Comparison of ENCODE assay signal across 1 cellular context in genomic region chr6:74167506-74167905, GRCh38.
TF ChIP-seq lines count a peak whose summit lies in the region.

No MANE protein-coding gene starts in this region.

TF ChIP-seq in IMR-90, 13 proteins besides CTCF, POLR2A, EP300 and RAD21 (continued from another document):
- TF ChIP-seq SMC3 (IDR thresholded peaks at IDR 0.05; ENCODE audit: low read depth, low read length) (no peak), CHD1 (IDR thresholded peaks at IDR 0.05; ENCODE audit: low read depth, low read length) (no peak), USF2 (IDR thresholded peaks at IDR 0.05; ENCODE audit: low read depth, low read length) (no peak), BHLHE40 (IDR thresholded peaks at IDR 0.05; ENCODE audit: low read depth, low read length) (no peak), CEBPB (IDR thresholded peaks at IDR 0.05; ENCODE audit: low read depth, low read length) (no peak), MXI1 (IDR thresholded peaks at IDR 0.05; ENCODE audit: borderline replicate concordance, low read depth, low read length) (no peak), RFX5 (IDR thresholded peaks at IDR 0.05; ENCODE audit: low read depth, low read length) (no peak), MAFK (IDR thresholded peaks at IDR 0.05; ENCODE audit: low read depth, low read length) (no peak), ELK1 (IDR thresholded peaks at IDR 0.05; ENCODE audit: borderline replicate concordance, low read depth, low read length) (no peak), FOS (IDR thresholded peaks at IDR 0.05; ENCODE audit: low read depth, low read length) (no peak)
TF ChIP-seq in IMR-90: peak in this region for 0.
